ENCODE assay signal across 10 cellular contexts in genomic region chr14:100158566-100159106, GRCh38. TPM values are rescaled to one million over a fixed set of nuclear protein-coding genes. Genes with fewer than 3 reads are reported as not detected.
A peak's percentile ranks its signal among the peaks of the same experiment; 100 is the strongest.
DNase-seq lines count a peak whose midpoint lies in the region; ATAC-seq and TF ChIP-seq lines count a peak whose summit lies in the region.
"Had no signal": no experiment of that assay in that cellular context is flagged by ENCODE, and none has a peak within 500 bp of the region (broad histone marks: within the 10 kb centered on the region; RNA-seq: fewer than 3 reads in every experiment).

No MANE protein-coding gene starts in this region.

- H3K36me3 ChIP-seq in esophagus (ENCODE audit: control insufficient read depth in 2 of 2, insufficient read depth in 2 of 2, low read length in 1 of 2): peaks cover 0 to 2% of the 10 kb centered on the region in 2 donors
- H3K36me3 ChIP-seq: SJSA1 had no signal

- peaks cover 3 to 32% of the 10 kb centered on the region in 2 donors for H3K4me1 ChIP-seq in esophagus (ENCODE audit: control insufficient read depth in 2 of 2, insufficient read depth in 2 of 2, low read length in 1 of 2)

- WGBS in esophagus, 2 donors: 10 to 11% methylated on average over 33 of the region's 33 CpGs

- peak; percentile 41 to 66 (median 61) for DNase-seq in NCI-H1417 (lab: John Stamatoyannopoulos, UW)
- DNase-seq in NCI-H1417 treated with DMSO at 0.1 percent for 48 hours (lab: John Stamatoyannopoulos, UW): no peak
- DNase-seq in NCI-H69 (lab: John Stamatoyannopoulos, UW): peak; percentile 56
- DNase-seq in retinal pigment epithelial cell (ENCODE audit: low read depth): no peak
- DNase-seq in dedifferentiated amniotic fluid mesenchymal stem cell (ENCODE audit: extremely low spot score): no peak
- DNase-seq in cortex of kidney (lab: John Stamatoyannopoulos, UW): no peak
- DNase-seq: Karpas-422 had no signal

- no peaks in the 10 kb centered on the region for H3K27me3 ChIP-seq in esophagus (ENCODE audit: control insufficient read depth in 1 of 2, insufficient read depth in 2 of 2, low read length in 2 of 2)

- peak overlapping the region; percentile 76 to 77 for H3K27ac ChIP-seq in esophagus (ENCODE audit: low read depth in 2 of 2, low read length in 1 of 2)
- H3K27ac ChIP-seq: SJSA1 had no signal

- ATAC-seq in HG03378 (IDR thresholded peaks at IDR 0.05; ENCODE audit: unreplicated experiment): no peak

- H3K4me3 ChIP-seq in esophagus (ENCODE audit: low read depth in 1 of 2, low read length in 2 of 2): peak overlapping the region; percentile 61 to 70
- H3K4me3 ChIP-seq in retinal pigment epithelial cell (ENCODE audit: low read length): peak overlapping the region; percentile 1
- H3K4me3 ChIP-seq: SJSA1 had no signal

- peaks cover 5 to 13% of the 10 kb centered on the region in 2 donors for H3K9me3 ChIP-seq in esophagus (ENCODE audit: control insufficient read depth in 2 of 2, insufficient read depth in 1 of 2, low read depth in 1 of 2, low read length in 1 of 2)

- TF ChIP-seq CTCF in retinal pigment epithelial cell (conservative IDR thresholded peaks at IDR 0.05; ENCODE audit: low read depth, low read length): no peak

RNA-seq across cellular contexts. Expression of gene DEGS2, which starts 0.8 kb away (rescaled TPM):
- polyA plus RNA-seq in esophagus: 10 to 100 TPM; 24.7 to 41.8 TPM

Comparison
In these comparisons a context has a peak if more than half of its experiments do, and no peak if none do; other contexts are left out.
1. DNase-seq: peak in NCI-H1417 (3 of 3) and NCI-H69 (single experiment); none in NCI-H1417 treated with DMSO at 0.1 percent for 48 hours (single experiment), retinal pigment epithelial cell (single experiment), dedifferentiated amniotic fluid mesenchymal stem cell (single experiment) and cortex of kidney (single experiment).